Comparison of ENCODE assay signal across 1 cellular context in the genomic region with DNA sequence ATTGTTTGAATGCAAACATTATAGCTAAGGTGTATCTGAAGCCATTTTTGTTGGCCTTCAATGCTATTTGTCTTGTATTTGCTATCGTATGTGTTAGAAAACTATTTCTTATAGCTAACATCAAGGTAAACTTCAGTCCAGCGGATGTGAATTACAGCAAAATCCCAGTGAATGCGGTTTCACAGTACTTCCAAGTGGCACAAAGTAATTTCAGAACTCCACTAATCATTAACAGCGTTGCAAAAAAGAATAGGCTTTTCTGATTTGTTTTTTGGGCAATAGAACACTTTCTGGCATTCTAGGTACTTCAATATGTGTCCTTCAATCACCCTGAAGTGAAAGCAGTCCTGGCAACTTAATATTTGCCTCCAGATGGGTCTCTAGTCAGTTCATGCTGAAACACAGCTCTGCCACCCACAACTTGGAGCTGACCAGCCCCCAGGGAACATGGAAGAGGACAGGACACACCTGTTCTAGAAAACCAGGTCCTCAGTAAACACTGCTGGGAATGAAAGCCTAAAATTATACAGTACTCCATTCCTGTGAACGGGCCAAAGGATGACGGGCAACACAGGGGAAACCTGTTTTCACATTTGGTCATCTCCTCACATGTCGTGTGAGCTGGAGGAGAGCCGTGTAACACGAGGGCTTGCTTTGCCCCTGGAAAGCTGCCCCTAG.
TF ChIP-seq lines count a peak whose summit lies in the region.

No MANE protein-coding gene starts in this region.

TF ChIP-seq in GM23338, 12 proteins besides CTCF, POLR2A, EP300 and RAD21 (continued from another document):
- no peak for TF ChIP-seq EZH2 (IDR thresholded peaks at IDR 0.05; ENCODE audit: low read depth, unreplicated experiment)
